20 cellular contexts compared by ENCODE assay signal in the genomic region with DNA sequence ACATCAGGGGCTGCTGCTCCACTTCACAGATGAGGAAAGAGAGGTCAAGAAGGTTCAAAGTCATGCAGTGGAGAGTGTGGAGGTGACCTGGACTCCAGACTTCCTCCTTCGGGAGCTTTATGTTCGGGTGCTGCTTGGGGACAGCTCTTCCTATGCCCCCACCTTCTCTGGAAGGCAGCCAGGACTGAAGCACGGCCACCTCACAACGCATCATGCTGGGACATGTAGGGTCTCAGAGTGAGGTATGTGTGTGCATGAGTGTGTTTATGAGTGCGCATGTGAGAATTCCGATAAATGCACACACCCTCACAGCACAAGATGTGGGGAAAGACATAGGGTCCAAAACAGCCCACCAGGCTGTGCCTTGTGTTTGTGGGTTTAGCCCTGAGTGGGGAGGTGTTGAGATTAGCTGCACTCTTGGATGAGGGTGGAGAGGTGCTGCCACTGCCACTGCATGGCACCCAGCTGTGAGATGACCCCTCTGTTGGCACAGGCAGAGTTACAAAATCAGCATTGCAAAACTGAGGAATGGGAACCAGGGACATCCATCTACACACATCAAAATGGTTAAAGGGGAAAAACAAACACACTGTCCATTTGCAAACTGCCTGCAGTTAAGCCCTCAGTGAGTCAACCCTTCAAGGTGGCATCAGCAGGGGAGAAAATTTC.
A peak's percentile ranks its signal among the peaks of the same experiment; 100 is the strongest.
DNase-seq lines count a peak whose midpoint lies in the region; ATAC-seq, FAIRE-seq and TF ChIP-seq lines count a peak whose summit lies in the region.
"Had no signal": no experiment of that assay in that cellular context is flagged by ENCODE, and none has a peak within 500 bp of the region (broad histone marks: within the 10 kb centered on the region; RNA-seq: fewer than 3 reads in every experiment).

No MANE protein-coding gene starts in this region.

- TF ChIP-seq CTCF in WERI-Rb-1 (IDR thresholded peaks at IDR 0.05; ENCODE audit: low read depth, low read length), result no peak
- TF ChIP-seq CTCF in keratinocyte (optimal IDR thresholded peaks at IDR 0.05 in 1 of 3, IDR thresholded peaks at IDR 0.05 in 1 of 3, conservative IDR thresholded peaks at IDR 0.05 in 1 of 3; ENCODE audit: extremely low read depth in 1 of 3, insufficient read depth in 2 of 3, low read length in 3 of 3), result no peak
- TF ChIP-seq CTCF in uterus (IDR thresholded peaks at IDR 0.05), result no peak

- POLR2A ChIA-PET in activated naive CD8-positive, alpha-beta T cell treated with anti-CD3 and anti-CD28 coated beads, Interleukin-2, amount 10 ng/mL, durations not matched to agents 7 days and 5 days (lab: Charles Lee), result no interaction called here

- no peak overlapping the region for H3K4me3 Mint-ChIP-seq in activated naive CD8-positive, alpha-beta T cell treated with anti-CD3 and anti-CD28 coated beads, Interleukin-2, amount 10 ng/mL, durations not matched to agents 7 days and 5 days
- H3K4me3 Mint-ChIP-seq in activated naive CD8-positive, alpha-beta T cell treated with anti-CD3 and anti-CD28 coated beads, Interleukin-2, amount 50 U/mL, for 24 hours, result no peak overlapping the region
- H3K4me3 Mint-ChIP-seq: activated CD4-positive, alpha-beta T cell treated with anti-CD3 and anti-CD28 coated beads, Interleukin-2, amount 10 ng/mL, durations not matched to agents 24 days and 14 days; activated naive CD4-positive, alpha-beta T cell treated with anti-CD3 and anti-CD28 coated beads for 36 hours; CD4-positive, alpha-beta memory T cell; GM23338; T-cell had no signal

- peaks cover 3% of the 10 kb centered on the region for H3K4me1 Mint-ChIP-seq in activated naive CD8-positive, alpha-beta T cell treated with anti-CD3 and anti-CD28 coated beads, Interleukin-2, amount 10 ng/mL, durations not matched to agents 7 days and 5 days
- H3K4me1 Mint-ChIP-seq in activated naive CD8-positive, alpha-beta T cell treated with anti-CD3 and anti-CD28 coated beads, Interleukin-2, amount 50 U/mL, for 24 hours, result no peaks in the 10 kb centered on the region
- H3K4me1 Mint-ChIP-seq: activated CD4-positive, alpha-beta T cell treated with anti-CD3 and anti-CD28 coated beads, Interleukin-2, amount 10 ng/mL, durations not matched to agents 24 days and 14 days; CD4-positive, alpha-beta memory T cell had no signal

- H3K27ac Mint-ChIP-seq in activated naive CD8-positive, alpha-beta T cell treated with anti-CD3 and anti-CD28 coated beads, Interleukin-2, amount 10 ng/mL, durations not matched to agents 7 days and 5 days, result no peak overlapping the region
- H3K27ac Mint-ChIP-seq in activated naive CD8-positive, alpha-beta T cell treated with anti-CD3 and anti-CD28 coated beads, Interleukin-2, amount 50 U/mL, for 24 hours, result no peak overlapping the region
- H3K27ac Mint-ChIP-seq: activated CD4-positive, alpha-beta T cell treated with anti-CD3 and anti-CD28 coated beads, Interleukin-2, amount 10 ng/mL, durations not matched to agents 24 days and 14 days; activated naive CD4-positive, alpha-beta T cell treated with anti-CD3 and anti-CD28 coated beads for 36 hours; GM23338; T-cell had no signal

- H3K4me3 ChIP-seq in WERI-Rb-1 (ENCODE audit: low read depth, low read length), result no peak overlapping the region
- H3K4me3 ChIP-seq in keratinocyte (ENCODE audit: control insufficient read depth in 2 of 3, extremely low read depth in 1 of 3, insufficient read depth in 2 of 3, low read depth in 1 of 3, low read length in 3 of 3), result no peak overlapping the region
- H3K4me3 ChIP-seq in uterus, result no peak overlapping the region
- H3K4me3 ChIP-seq: GM12878, GM23338, K562, suprapubic skin had no signal

- H3K27me3 ChIP-seq in WERI-Rb-1 (ENCODE audit: insufficient read depth, low read depth, severe bottlenecking) (no peaks in the 10 kb centered on the region), keratinocyte (ENCODE audit: control insufficient read depth, extremely low read depth, insufficient read depth, low read length) (no peaks in the 10 kb centered on the region), uterus (no peaks in the 10 kb centered on the region)
- H3K27me3 ChIP-seq: suprapubic skin had no signal

- H3K27ac ChIP-seq in WERI-Rb-1 (no peak overlapping the region), keratinocyte (ENCODE audit: control insufficient read depth, insufficient read depth, low read length) (no peak overlapping the region), uterus (no peak overlapping the region)
- H3K27ac ChIP-seq: suprapubic skin had no signal

- intact Hi-C loops in uterus (cut with DNase I; ENCODE audit: low total_unique reads), result loop anchor here (10.0 kb wide), 1 partner anchor 363 kb away; the partner anchor contains the start of gene SEC14L1

- H3K4me1 ChIP-seq in keratinocyte (ENCODE audit: control insufficient read depth, extremely low read depth, insufficient read depth, low read length), result peaks cover 7% of the 10 kb centered on the region
- no peaks in the 10 kb centered on the region for H3K4me1 ChIP-seq in uterus
- H3K4me1 ChIP-seq: suprapubic skin had no signal

- H3K36me3 ChIP-seq in WERI-Rb-1, result no peaks in the 10 kb centered on the region
- peaks cover 1 to 3% of the 10 kb centered on the region in 2 experiments for H3K36me3 ChIP-seq in keratinocyte (ENCODE audit: control insufficient read depth in 2 of 2, extremely low read depth in 1 of 2, insufficient read depth in 2 of 2, low read length in 2 of 2)
- no peaks in the 10 kb centered on the region for H3K36me3 ChIP-seq in uterus
- H3K36me3 ChIP-seq: suprapubic skin had no signal

- dilution Hi-C loops in keratinocyte (cut with MboI; ENCODE audit: extremely low pct_ligation_motif_present, low sequenced_read_pairs), result no loop called here

- DNase-seq in activated naive CD8-positive, alpha-beta T cell treated with anti-CD3 and anti-CD28 coated beads, Interleukin-2, amount 10 ng/mL, durations not matched to agents 7 days and 5 days, result peak; percentile 17
- DNase-seq in activated naive CD8-positive, alpha-beta T cell treated with anti-CD3 and anti-CD28 coated beads, Interleukin-2, amount 50 U/mL, for 24 hours, result no peak
- DNase-seq in WERI-Rb-1 (peak; percentile 3), keratinocyte (ENCODE audit: low read depth, low spot score) (peak; percentile 38), uterus (peak; percentile 7), Ammon's horn (ENCODE audit: low spot score) (no peak), NCI-H82 (lab: John Stamatoyannopoulos, UW) (no peak)
- DNase-seq: activated CD4-positive, alpha-beta T cell treated with anti-CD3 and anti-CD28 coated beads, Interleukin-2, amount 10 ng/mL, durations not matched to agents 24 days and 14 days; activated naive CD4-positive, alpha-beta T cell treated with anti-CD3 and anti-CD28 coated beads for 36 hours; CD4-positive, alpha-beta memory T cell; NCI-H1694 treated with DMSO at 0.1 percent for 48 hours; PC-3; SHP77 treated with DMSO at 0.1 percent for 48 hours; T-cell had no signal

- ATAC-seq in activated naive CD8-positive, alpha-beta T cell treated with anti-CD3 and anti-CD28 coated beads, Interleukin-2, amount 10 ng/mL, durations not matched to agents 7 days and 5 days (ENCODE audit: low read depth), result no peak
- ATAC-seq in activated naive CD8-positive, alpha-beta T cell treated with anti-CD3 and anti-CD28 coated beads, Interleukin-2, amount 50 U/mL, for 24 hours, result no peak
- no peak for ATAC-seq in HG02885 (IDR thresholded peaks at IDR 0.05; ENCODE audit: poor library complexity, unreplicated experiment)
- ATAC-seq: GM12878, T-cell had no signal

- H3K9me3 ChIP-seq in WERI-Rb-1 (ENCODE audit: severe bottlenecking), result peaks cover 14% of the 10 kb centered on the region
- H3K9me3 ChIP-seq in keratinocyte (ENCODE audit: control insufficient read depth, low read depth, low read length), result no peaks in the 10 kb centered on the region
- no peaks in the 10 kb centered on the region for H3K9me3 ChIP-seq in uterus
- H3K9me3 ChIP-seq: suprapubic skin had no signal

- TF ChIP-seq POLR2A in uterus (IDR thresholded peaks at IDR 0.05), result no peak

- H3K9ac ChIP-seq in keratinocyte (ENCODE audit: control insufficient read depth, extremely low read depth, insufficient read depth, low read length), result no peak overlapping the region

- no peaks in the 10 kb centered on the region for H3K9me1 ChIP-seq in keratinocyte (ENCODE audit: control insufficient read depth, extremely low read depth, insufficient read depth, low read length)

- no peak for FAIRE-seq in keratinocyte (lab: Jason Lieb, UNC)
- FAIRE-seq: colon, GM12878, K562 had no signal

- no peak overlapping the region for H3K4me2 ChIP-seq in keratinocyte (ENCODE audit: control insufficient read depth, extremely low read depth, insufficient read depth, low read depth, low read length)
- H3K4me2 ChIP-seq: GM23338 had no signal

- H3K36me3 Mint-ChIP-seq in activated naive CD8-positive, alpha-beta T cell treated with anti-CD3 and anti-CD28 coated beads, Interleukin-2, amount 10 ng/mL, durations not matched to agents 7 days and 5 days, result peaks cover 9% of the 10 kb centered on the region
- no peaks in the 10 kb centered on the region for H3K36me3 Mint-ChIP-seq in activated naive CD8-positive, alpha-beta T cell treated with anti-CD3 and anti-CD28 coated beads, Interleukin-2, amount 50 U/mL, for 24 hours (ENCODE audit: low read depth)

- H2AFZ ChIP-seq in keratinocyte (ENCODE audit: control insufficient read depth, low read length), result no peak overlapping the region
- H2AFZ ChIP-seq: GM23338 had no signal

- no peaks in the 10 kb centered on the region for H3K27me3 Mint-ChIP-seq in activated naive CD8-positive, alpha-beta T cell treated with anti-CD3 and anti-CD28 coated beads, Interleukin-2, amount 10 ng/mL, durations not matched to agents 7 days and 5 days
- H3K27me3 Mint-ChIP-seq in activated naive CD8-positive, alpha-beta T cell treated with anti-CD3 and anti-CD28 coated beads, Interleukin-2, amount 50 U/mL, for 24 hours, result no peaks in the 10 kb centered on the region
- H3K27me3 Mint-ChIP-seq: activated CD4-positive, alpha-beta T cell treated with anti-CD3 and anti-CD28 coated beads, Interleukin-2, amount 10 ng/mL, durations not matched to agents 24 days and 14 days; CD4-positive, alpha-beta memory T cell; T-cell had no signal

- peaks cover 7% of the 10 kb centered on the region for H3K9me3 Mint-ChIP-seq in activated naive CD8-positive, alpha-beta T cell treated with anti-CD3 and anti-CD28 coated beads, Interleukin-2, amount 10 ng/mL, durations not matched to agents 7 days and 5 days
- peaks cover 13% of the 10 kb centered on the region for H3K9me3 Mint-ChIP-seq in activated naive CD8-positive, alpha-beta T cell treated with anti-CD3 and anti-CD28 coated beads, Interleukin-2, amount 50 U/mL, for 24 hours

- no peaks in the 10 kb centered on the region for H3K79me2 ChIP-seq in keratinocyte (ENCODE audit: control insufficient read depth, insufficient read depth, low read length)

- no peaks in the 10 kb centered on the region for H4K20me1 ChIP-seq in keratinocyte (ENCODE audit: control insufficient read depth, extremely low read depth, insufficient read depth, low read length)

Comparison
In these comparisons a context has a peak if more than half of its experiments do, and no peak if none do; other contexts are left out.
1. DNase-seq: peak in activated naive CD8-positive, alpha-beta T cell treated with anti-CD3 and anti-CD28 coated beads, Interleukin-2, amount 10 ng/mL, durations not matched to agents 7 days and 5 days (single experiment), WERI-Rb-1 (single experiment), keratinocyte (single experiment) and uterus (2 of 2); none in activated naive CD8-positive, alpha-beta T cell treated with anti-CD3 and anti-CD28 coated beads, Interleukin-2, amount 50 U/mL, for 24 hours (single experiment), Ammon's horn (single experiment) and NCI-H82 (single experiment).